9 cellular contexts compared by ENCODE assay signal in genomic region chr1:79353224-79353623, GRCh38.
DNase-seq lines count a peak whose midpoint lies in the region; ATAC-seq, FAIRE-seq and TF ChIP-seq lines count a peak whose summit lies in the region.
"Had no signal": no experiment of that assay in that cellular context is flagged by ENCODE, and none has a peak within 500 bp of the region (broad histone marks: within the 10 kb centered on the region; RNA-seq: fewer than 3 reads in every experiment).

No MANE protein-coding gene starts in this region.

- H2AK5ac ChIP-seq in H9 (ENCODE audit: insufficient read length, low read length) = no peak overlapping the region

- WGBS in H9 (ENCODE audit: extremely low coverage, insufficient read length, low lambda C conversion rate) = no CpG with 5 or more reads among the region's 4 CpGs
- 54 to 64% methylated on average over 4 of the region's 4 CpGs for WGBS in testis, 2 donors

- no peak overlapping the region for H2BK120ac ChIP-seq in H9 (ENCODE audit: low read depth, low read length, poor library complexity, severe bottlenecking)

- FAIRE-seq in RCC 7860 (lab: Jason Lieb, UNC) (peak; percentile 47), frontal cortex (lab: Jason Lieb, UNC) (no peak)

- H3K4me2 ChIP-seq in H9 (ENCODE audit: insufficient read depth, insufficient read length, low read length) = no peak overlapping the region

- H4K5ac ChIP-seq in H9 (ENCODE audit: insufficient read length, low read depth, low read length) = no peak overlapping the region

- no peak overlapping the region for H4K91ac ChIP-seq in H9 (ENCODE audit: insufficient read length, low read depth, low read length)

- intact Hi-C loops in testis (cut with DNase I; ENCODE audit: low total_unique reads) = no loop called here

- no peaks in the 10 kb centered on the region for H3K9me3 Mint-ChIP-seq in H9
- H3K9me3 Mint-ChIP-seq in stimulated activated effector memory CD8-positive, alpha-beta T cell treated with anti-CD3 and anti-CD28 coated beads, Interleukin-12 subunit alpha, Interleukin-12 subunit beta, amount 100 ng/mL, for 72 hours = peaks cover 11% of the 10 kb centered on the region
- H3K9me3 Mint-ChIP-seq: T-helper 1 cell treated with Interleukin-12 subunit alpha and Interleukin-12 subunit beta and Interleukin-4 antibody, amounts not matched to agents 30 μg/mL and 1 μg/mL, for 36 hours had no signal

- H3K79me2 ChIP-seq in H9 (ENCODE audit: insufficient read depth, low read length) = no peaks in the 10 kb centered on the region

- no peak for ATAC-seq in stimulated activated effector memory CD8-positive, alpha-beta T cell treated with anti-CD3 and anti-CD28 coated beads, Interleukin-12 subunit alpha, Interleukin-12 subunit beta, amount 100 ng/mL, for 72 hours
- no peak for ATAC-seq in HG03571 (IDR thresholded peaks at IDR 0.05; ENCODE audit: unreplicated experiment)

- no peak overlapping the region for H3K18ac ChIP-seq in H9 (ENCODE audit: insufficient read length, low read depth, low read length)

- H3K9me3 ChIP-seq in H9 (ENCODE audit: control insufficient read depth, low read depth, low read length) (no peaks in the 10 kb centered on the region), testis (no peaks in the 10 kb centered on the region)

- H3T11ph ChIP-seq in H9 (ENCODE audit: low read length) = no peak overlapping the region

- no peak overlapping the region for H3K4ac ChIP-seq in H9 (ENCODE audit: low read depth, low read length)

- H3K4me3 Mint-ChIP-seq in H9 = no peak overlapping the region
- no peak overlapping the region for H3K4me3 Mint-ChIP-seq in stimulated activated effector memory CD8-positive, alpha-beta T cell treated with anti-CD3 and anti-CD28 coated beads, Interleukin-12 subunit alpha, Interleukin-12 subunit beta, amount 100 ng/mL, for 72 hours
- H3K4me3 Mint-ChIP-seq: T-helper 1 cell treated with Interleukin-12 subunit alpha and Interleukin-12 subunit beta and Interleukin-4 antibody, amounts not matched to agents 30 μg/mL and 1 μg/mL, for 36 hours had no signal

- TF ChIP-seq CTCF in H9 (conservative IDR thresholded peaks at IDR 0.05) = peak; percentile 68
- TF ChIP-seq CTCF in testis (IDR thresholded peaks at IDR 0.05) = peak in 2 of 3 experiments; percentile 22 to 39

- no peak overlapping the region for H3K56ac ChIP-seq in H9 (ENCODE audit: insufficient read length, low read depth, low read length)

- H2BK15ac ChIP-seq in H9 (ENCODE audit: low read depth, low read length) = no peak overlapping the region

- H4K8ac ChIP-seq in H9 (replicated peaks; ENCODE audit: insufficient read length, low read depth, low read length) = no peak overlapping the region

- no peak overlapping the region for H3K14ac ChIP-seq in H9 (ENCODE audit: insufficient read depth, low read length)

- H3K27ac ChIP-seq in H9 (ENCODE audit: insufficient read length, low read depth, low read length) (no peak overlapping the region), testis (no peak overlapping the region)

- H2BK5ac ChIP-seq in H9 (ENCODE audit: insufficient read length, low read length) = no peak overlapping the region

- H3K27me3 ChIP-seq in H9 (ENCODE audit: insufficient read depth, low read length) = no peaks in the 10 kb centered on the region
- no peaks in the 10 kb centered on the region for H3K27me3 ChIP-seq in testis

- no peak overlapping the region for H3K9ac ChIP-seq in H9 (ENCODE audit: extremely low read depth, insufficient read length, low read length)

- no peaks in the 10 kb centered on the region for H3K4me1 ChIP-seq in H9 (ENCODE audit: insufficient read depth, low read length)
- no peaks in the 10 kb centered on the region for H3K4me1 ChIP-seq in testis

- no peak overlapping the region for H2AFZ ChIP-seq in H9 (ENCODE audit: low read length)

- H2BK20ac ChIP-seq in H9 (ENCODE audit: low read depth, low read length, poor library complexity, severe bottlenecking) = no peak overlapping the region

- H3K27me3 Mint-ChIP-seq in H9 (ENCODE audit: low read depth) = no peaks in the 10 kb centered on the region

- no peak overlapping the region for H3K23ac ChIP-seq in H9 (ENCODE audit: insufficient read length, low read depth, low read length)

- no peak overlapping the region for H3K4me3 ChIP-seq in testis

- H4K20me1 ChIP-seq in H9 (ENCODE audit: control insufficient read depth, insufficient read depth, insufficient read length) = no peaks in the 10 kb centered on the region

- no peaks in the 10 kb centered on the region for H3K79me1 ChIP-seq in H9 (ENCODE audit: insufficient read depth, low read depth, low read length, poor library complexity, severe bottlenecking)

- no peaks in the 10 kb centered on the region for H3K36me3 Mint-ChIP-seq in H9 (ENCODE audit: insufficient read depth in 1 of 3, low read depth in 3 of 3)
- no peaks in the 10 kb centered on the region for H3K36me3 Mint-ChIP-seq in stimulated activated effector memory CD8-positive, alpha-beta T cell treated with anti-CD3 and anti-CD28 coated beads, Interleukin-12 subunit alpha, Interleukin-12 subunit beta, amount 100 ng/mL, for 72 hours

- H3K23me2 ChIP-seq in H9 (ENCODE audit: insufficient read length, low read depth, low read length, poor library complexity, severe bottlenecking) = no peaks in the 10 kb centered on the region

- DNase-seq in Daoy (ENCODE audit: low read depth) (peak; percentile 63), H9 (no peak), RCC 7860 (ENCODE audit: low spot score) (peak; percentile 20), glomerular visceral epithelial cell (ENCODE audit: extremely low spot score) (peak; percentile 34), testis (peak; percentile 61), frontal cortex (ENCODE audit: low spot score in 2 of 2) (no peak)
- no peak for DNase-seq in stimulated activated effector memory CD8-positive, alpha-beta T cell treated with anti-CD3 and anti-CD28 coated beads, Interleukin-12 subunit alpha, Interleukin-12 subunit beta, amount 100 ng/mL, for 72 hours (ENCODE audit: low spot score in 2 of 2)

- no peak for TF ChIP-seq POLR2A in testis (IDR thresholded peaks at IDR 0.05)

- no peak overlapping the region for H2BK12ac ChIP-seq in H9 (ENCODE audit: insufficient read length, low read depth, low read length)

- H3K4me1 Mint-ChIP-seq in H9 = peaks cover 3 to 6% of the 10 kb centered on the region in 2 experiments; a peak in 2 of 4 replicates
- no peaks in the 10 kb centered on the region for H3K4me1 Mint-ChIP-seq in stimulated activated effector memory CD8-positive, alpha-beta T cell treated with anti-CD3 and anti-CD28 coated beads, Interleukin-12 subunit alpha, Interleukin-12 subunit beta, amount 100 ng/mL, for 72 hours

- no peak overlapping the region for H3K27ac Mint-ChIP-seq in H9
- no peak overlapping the region for H3K27ac Mint-ChIP-seq in stimulated activated effector memory CD8-positive, alpha-beta T cell treated with anti-CD3 and anti-CD28 coated beads, Interleukin-12 subunit alpha, Interleukin-12 subunit beta, amount 100 ng/mL, for 72 hours
- H3K27ac Mint-ChIP-seq: T-helper 1 cell treated with Interleukin-12 subunit alpha and Interleukin-12 subunit beta and Interleukin-4 antibody, amounts not matched to agents 30 μg/mL and 1 μg/mL, for 36 hours had no signal

- H3K36me3 ChIP-seq in testis (ENCODE audit: low read depth, missing control alignments) = no peaks in the 10 kb centered on the region

Comparison
In these comparisons a context has a peak if more than half of its experiments do, and no peak if none do; other contexts are left out.
1. DNase-seq: peak in Daoy (single experiment), RCC 7860 (single experiment), glomerular visceral epithelial cell (single experiment) and testis (single experiment); none in H9 (single experiment), stimulated activated effector memory CD8-positive, alpha-beta T cell treated with anti-CD3 and anti-CD28 coated beads, Interleukin-12 subunit alpha, Interleukin-12 subunit beta, amount 100 ng/mL, for 72 hours (0 of 2) and frontal cortex (0 of 2).